Comparison of ENCODE assay signal across 22 cellular contexts in genomic region chr6:610882-611281, GRCh38. TPM values are rescaled to one million over a fixed set of nuclear protein-coding genes. Genes with fewer than 3 reads are reported as not detected.
DNase-seq lines count a peak whose midpoint lies in the region; TF ChIP-seq lines count a peak whose summit lies in the region.
"Had no signal": no experiment of that assay in that cellular context is flagged by ENCODE, and none has a peak within 500 bp of the region (broad histone marks: within the 10 kb centered on the region; RNA-seq: fewer than 3 reads in every experiment).

No MANE protein-coding gene starts in this region.

- TF ChIP-seq CTCF in fibroblast of villous mesenchyme (IDR thresholded peaks at IDR 0.05; ENCODE audit: insufficient read depth, low read depth, low read length) (no peak), type B pancreatic cell (conservative IDR thresholded peaks at IDR 0.05) (no peak)

- H3K4me1 Mint-ChIP-seq in type B pancreatic cell (ENCODE audit: unreplicated experiment): no peaks in the 10 kb centered on the region

- H3K27me3 Mint-ChIP-seq in type B pancreatic cell: no peaks in the 10 kb centered on the region
- H3K27me3 Mint-ChIP-seq: activated CD4-positive, alpha-beta T cell treated with anti-CD3 and anti-CD28 coated beads, Interleukin-2, amount 10 ng/mL, durations not matched to agents 7 days and 5 days; CD4-positive, alpha-beta T cell; stimulated activated memory B cell treated with anti-CD40 and anti-IgM and Interleukin-4, amounts not matched to agents 10 μg/mL and 1 μg/mL and 100 μg/mL, for 72 hours had no signal

- peak; percentile 19 to 59 for DNase-seq in NOMO-1 (lab: John Stamatoyannopoulos, UW; ENCODE audit: unreplicated experiment in 2 of 2)
- no peak for DNase-seq in NOMO-1 treated with dmso at 0.1 percent for 144 hours (lab: John Stamatoyannopoulos, UW; ENCODE audit: unreplicated experiment)
- peak; percentile 64 for DNase-seq in GF-D8 (lab: John Stamatoyannopoulos, UW)
- DNase-seq in SKM-1 treated with dmso at 0.1 percent for 144 hours (lab: John Stamatoyannopoulos, UW; ENCODE audit: unreplicated experiment): peak; percentile 81
- DNase-seq in fibroblast of villous mesenchyme (ENCODE audit: low read depth): peak; percentile 7
- DNase-seq in type B pancreatic cell (ENCODE audit: extremely low spot score, unreplicated experiment): no peak
- DNase-seq in iPS-NIHi7 (ENCODE audit: extremely low spot score): no peak
- DNase-seq in NCI-H82 treated with DMSO at 0.1 percent for 48 hours (lab: John Stamatoyannopoulos, UW; ENCODE audit: unreplicated experiment): no peak
- DNase-seq: 8988T; activated CD4-positive, alpha-beta T cell treated with anti-CD3 and anti-CD28 coated beads, Interleukin-2, amount 10 ng/mL, durations not matched to agents 7 days and 5 days; CD4-positive, alpha-beta T cell; central memory CD4-positive, alpha-beta T cell; DND-41; MM.1S; NCI-H2081; NCI-H526; PC-9; SK-N-SH; upper lobe of left lung had no signal

- H3K4me3 ChIP-seq in fibroblast of villous mesenchyme (ENCODE audit: low read depth, low read length): no peak overlapping the region
- H3K4me3 ChIP-seq: hepatocyte, PC-9, upper lobe of left lung had no signal

- peaks cover 23% of the 10 kb centered on the region for H3K36me3 Mint-ChIP-seq in type B pancreatic cell

- no peak overlapping the region for H3K4me3 Mint-ChIP-seq in type B pancreatic cell
- H3K4me3 Mint-ChIP-seq: activated CD4-positive, alpha-beta T cell treated with anti-CD3 and anti-CD28 coated beads, Interleukin-2, amount 10 ng/mL, durations not matched to agents 7 days and 5 days; CD4-positive, alpha-beta T cell; stimulated activated memory B cell treated with anti-CD40 and anti-IgM and Interleukin-4, amounts not matched to agents 10 μg/mL and 1 μg/mL and 100 μg/mL, for 72 hours had no signal

- H3K27ac Mint-ChIP-seq in type B pancreatic cell: no peak overlapping the region
- H3K27ac Mint-ChIP-seq: activated CD4-positive, alpha-beta T cell treated with anti-CD3 and anti-CD28 coated beads, Interleukin-2, amount 10 ng/mL, durations not matched to agents 7 days and 5 days; CD4-positive, alpha-beta T cell had no signal

- H3K9me3 Mint-ChIP-seq in type B pancreatic cell: no peaks in the 10 kb centered on the region
- H3K9me3 Mint-ChIP-seq: CD4-positive, alpha-beta T cell had no signal

RNA-seq across cellular contexts. Expression of gene HUS1B, which starts 46.0 kb away (rescaled TPM):
- total RNA-seq in fibroblast of villous mesenchyme (0.86 and 1.9 TPM in 2 replicates), type B pancreatic cell (ENCODE audit: low replicate concordance) (0.41 and 0.93 TPM in 2 replicates)
- total RNA-seq: kidney epithelial cell had no signal

Comparison
In these comparisons a context has a peak if more than half of its experiments do, and no peak if none do; other contexts are left out.
1. DNase-seq: peak in NOMO-1 (2 of 2), GF-D8 (single experiment), SKM-1 treated with dmso at 0.1 percent for 144 hours (single experiment) and fibroblast of villous mesenchyme (single experiment); none in NOMO-1 treated with dmso at 0.1 percent for 144 hours (single experiment), type B pancreatic cell (single experiment), iPS-NIHi7 (single experiment) and NCI-H82 treated with DMSO at 0.1 percent for 48 hours (single experiment).